ENCODE assay signal across 1 cellular context in genomic region chr22:28883917-28884753, GRCh38.
TF ChIP-seq lines count a peak whose summit lies in the region.

No MANE protein-coding gene starts in this region.

TF ChIP-seq in HepG2, 621 proteins besides CTCF, POLR2A, EP300 and RAD21 (continued from another document and continues in another):
- TF ChIP-seq, protein P1, sequence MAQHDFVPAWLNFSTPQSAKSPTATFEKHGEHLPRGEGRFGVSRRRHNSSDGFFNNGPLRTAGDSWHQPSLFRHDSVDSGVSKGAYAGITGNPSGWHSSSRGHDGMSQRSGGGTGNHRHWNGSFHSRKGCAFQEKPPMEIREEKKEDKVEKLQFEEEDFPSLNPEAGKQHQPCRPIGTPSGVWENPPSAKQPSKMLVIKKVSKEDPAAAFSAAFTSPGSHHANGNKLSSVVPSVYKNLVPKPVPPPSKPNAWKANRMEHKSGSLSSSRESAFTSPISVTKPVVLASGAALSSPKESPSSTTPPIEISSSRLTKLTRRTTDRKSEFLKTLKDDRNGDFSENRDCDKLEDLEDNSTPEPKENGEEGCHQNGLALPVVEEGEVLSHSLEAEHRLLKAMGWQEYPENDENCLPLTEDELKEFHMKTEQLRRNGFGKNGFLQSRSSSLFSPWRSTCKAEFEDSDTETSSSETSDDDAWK (CRISPR knock-in tag; IDR thresholded peaks at IDR 0.05), result no peak
- TF ChIP-seq ARNT (IDR thresholded peaks at IDR 0.05), result no peak
- TF ChIP-seq, protein P2, sequence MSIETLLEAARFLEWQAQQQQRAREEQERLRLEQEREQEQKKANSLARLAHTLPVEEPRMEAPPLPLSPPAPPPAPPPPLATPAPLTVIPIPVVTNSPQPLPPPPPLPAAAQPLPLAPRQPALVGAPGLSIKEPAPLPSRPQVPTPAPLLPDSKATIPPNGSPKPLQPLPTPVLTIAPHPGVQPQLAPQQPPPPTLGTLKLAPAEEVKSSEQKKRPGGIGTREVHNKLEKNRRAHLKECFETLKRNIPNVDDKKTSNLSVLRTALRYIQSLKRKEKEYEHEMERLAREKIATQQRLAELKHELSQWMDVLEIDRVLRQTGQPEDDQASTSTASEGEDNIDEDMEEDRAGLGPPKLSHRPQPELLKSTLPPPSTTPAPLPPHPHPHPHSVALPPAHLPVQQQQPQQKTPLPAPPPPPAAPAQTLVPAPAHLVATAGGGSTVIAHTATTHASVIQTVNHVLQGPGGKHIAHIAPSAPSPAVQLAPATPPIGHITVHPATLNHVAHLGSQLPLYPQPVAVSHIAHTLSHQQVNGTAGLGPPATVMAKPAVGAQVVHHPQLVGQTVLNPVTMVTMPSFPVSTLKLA (IDR thresholded peaks at IDR 0.05), result no peak
- no peak for TF ChIP-seq RCOR2 (CRISPR knock-in tag; IDR thresholded peaks at IDR 0.05)
- TF ChIP-seq ZNF598 (CRISPR knock-in tag; IDR thresholded peaks at IDR 0.05; ENCODE audit: borderline replicate concordance), result peak; percentile 68; the same call in 1 of the 2 replicates
- peak; percentile 62 for TF ChIP-seq POLR2G (IDR thresholded peaks at IDR 0.05; ENCODE audit: low read depth, low read length)
- no peak for TF ChIP-seq ZNF260 (CRISPR knock-in tag; IDR thresholded peaks at IDR 0.05; ENCODE audit: borderline replicate concordance, low read depth)
- TF ChIP-seq ZC3H13 (CRISPR knock-in tag; IDR thresholded peaks at IDR 0.05), result 0 out of 2 replicates have a peak, but pooled peaks have one; percentile 35
- no peak for TF ChIP-seq ZSCAN12 (CRISPR knock-in tag; IDR thresholded peaks at IDR 0.05)
- TF ChIP-seq ZNF772 (CRISPR knock-in tag; IDR thresholded peaks at IDR 0.05), result 0 out of 2 replicates have a peak, but pooled peaks have one; percentile 26
- no peak for TF ChIP-seq HNRNPH1 (optimal IDR thresholded peaks at IDR 0.05; ENCODE audit: low read depth, low read length)
- no peak for TF ChIP-seq PHF5A (CRISPR knock-in tag; IDR thresholded peaks at IDR 0.05; ENCODE audit: low read depth, unreplicated experiment)
- no peak for TF ChIP-seq ZKSCAN1 (IDR thresholded peaks at IDR 0.05; ENCODE audit: low read length)
- TF ChIP-seq PAF1 (CRISPR knock-in tag; IDR thresholded peaks at IDR 0.05), result no peak
- TF ChIP-seq NR2F2 (IDR thresholded peaks at IDR 0.05; ENCODE audit: borderline replicate concordance, low read depth), result no peak
- no peak for TF ChIP-seq PCBP2 (optimal IDR thresholded peaks at IDR 0.05; ENCODE audit: low read depth, low read length, poor library complexity, severe bottlenecking)
- TF ChIP-seq POLR2AphosphoS2 (IDR thresholded peaks at IDR 0.05; ENCODE audit: low read depth, low read length), result no peak
- no peak for TF ChIP-seq IRF2 (CRISPR knock-in tag; IDR thresholded peaks at IDR 0.05)
- TF ChIP-seq STAT5B (CRISPR knock-in tag; IDR thresholded peaks at IDR 0.05), result no peak
- no peak for TF ChIP-seq ATF6 (CRISPR knock-in tag; conservative IDR thresholded peaks at IDR 0.05)
- no peak for TF ChIP-seq CHCHD3 (CRISPR knock-in tag; IDR thresholded peaks at IDR 0.05)
- no peak for TF ChIP-seq ZBTB8A (CRISPR knock-in tag; IDR thresholded peaks at IDR 0.05; ENCODE audit: borderline replicate concordance, low read depth)
- peak; percentile 10; the same call in 1 of the 2 replicates for TF ChIP-seq ARID4A (CRISPR knock-in tag; IDR thresholded peaks at IDR 0.05; ENCODE audit: borderline replicate concordance)
- TF ChIP-seq PATZ1 (CRISPR knock-in tag; IDR thresholded peaks at IDR 0.05), result 0 out of 2 replicates have a peak, but pooled peaks have one; percentile 16
- no peak for TF ChIP-seq BRCA1 (CRISPR knock-in tag; IDR thresholded peaks at IDR 0.05)
- TF ChIP-seq ZNF432 (CRISPR knock-in tag; IDR thresholded peaks at IDR 0.05; ENCODE audit: borderline replicate concordance), result no peak
- no peak for TF ChIP-seq ZNF20 (CRISPR knock-in tag; IDR thresholded peaks at IDR 0.05)
- TF ChIP-seq, protein P3, sequence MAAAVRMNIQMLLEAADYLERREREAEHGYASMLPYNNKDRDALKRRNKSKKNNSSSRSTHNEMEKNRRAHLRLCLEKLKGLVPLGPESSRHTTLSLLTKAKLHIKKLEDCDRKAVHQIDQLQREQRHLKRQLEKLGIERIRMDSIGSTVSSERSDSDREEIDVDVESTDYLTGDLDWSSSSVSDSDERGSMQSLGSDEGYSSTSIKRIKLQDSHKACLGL (CRISPR knock-in tag; IDR thresholded peaks at IDR 0.05), result no peak
- TF ChIP-seq ZFP1 (CRISPR knock-in tag; IDR thresholded peaks at IDR 0.05), result no peak
- no peak for TF ChIP-seq ZNF678 (CRISPR knock-in tag; IDR thresholded peaks at IDR 0.05)
- TF ChIP-seq ZNF558 (CRISPR knock-in tag; IDR thresholded peaks at IDR 0.05; ENCODE audit: borderline replicate concordance), result no peak
- TF ChIP-seq MED1 (CRISPR knock-in tag; IDR thresholded peaks at IDR 0.05), result no peak; the same call in 1 of the 2 replicates
- no peak for TF ChIP-seq GTF3A (CRISPR knock-in tag; conservative IDR thresholded peaks at IDR 0.05)
- TF ChIP-seq, protein P4, sequence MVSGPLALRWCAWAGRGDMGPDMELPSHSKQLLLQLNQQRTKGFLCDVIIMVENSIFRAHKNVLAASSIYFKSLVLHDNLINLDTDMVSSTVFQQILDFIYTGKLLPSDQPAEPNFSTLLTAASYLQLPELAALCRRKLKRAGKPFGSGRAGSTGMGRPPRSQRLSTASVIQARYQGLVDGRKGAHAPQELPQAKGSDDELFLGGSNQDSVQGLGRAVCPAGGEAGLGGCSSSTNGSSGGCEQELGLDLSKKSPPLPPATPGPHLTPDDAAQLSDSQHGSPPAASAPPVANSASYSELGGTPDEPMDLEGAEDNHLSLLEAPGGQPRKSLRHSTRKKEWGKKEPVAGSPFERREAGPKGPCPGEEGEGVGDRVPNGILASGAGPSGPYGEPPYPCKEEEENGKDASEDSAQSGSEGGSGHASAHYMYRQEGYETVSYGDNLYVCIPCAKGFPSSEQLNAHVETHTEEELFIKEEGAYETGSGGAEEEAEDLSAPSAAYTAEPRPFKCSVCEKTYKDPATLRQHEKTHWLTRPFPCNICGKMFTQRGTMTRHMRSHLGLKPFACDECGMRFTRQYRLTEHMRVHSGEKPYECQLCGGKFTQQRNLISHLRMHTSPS (CRISPR knock-in tag; IDR thresholded peaks at IDR 0.05; ENCODE audit: low read depth), result no peak
- no peak for TF ChIP-seq ZNF775 (CRISPR knock-in tag; IDR thresholded peaks at IDR 0.05; ENCODE audit: borderline replicate concordance)
- no peak for TF ChIP-seq ZNF75D (CRISPR knock-in tag; IDR thresholded peaks at IDR 0.05; ENCODE audit: borderline replicate concordance)
- no peak for TF ChIP-seq ETS1 (CRISPR knock-in tag; IDR thresholded peaks at IDR 0.05)
- no peak for TF ChIP-seq ZUFSP (CRISPR knock-in tag; IDR thresholded peaks at IDR 0.05; ENCODE audit: borderline replicate concordance)
- TF ChIP-seq ZNF776 (CRISPR knock-in tag; IDR thresholded peaks at IDR 0.05), result no peak
- TF ChIP-seq BORCS8-MEF2B (CRISPR knock-in tag; IDR thresholded peaks at IDR 0.05), result no peak
- TF ChIP-seq PRPF4 (IDR thresholded peaks at IDR 0.05; ENCODE audit: low read depth, low read length, poor library complexity, severe bottlenecking), result no peak
- TF ChIP-seq ZNF704 (CRISPR knock-in tag; IDR thresholded peaks at IDR 0.05; ENCODE audit: borderline replicate concordance), result no peak
- TF ChIP-seq ZNF317 (CRISPR knock-in tag; IDR thresholded peaks at IDR 0.05), result no peak
- TF ChIP-seq DNMT1 (CRISPR knock-in tag; IDR thresholded peaks at IDR 0.05), result no peak
- TF ChIP-seq SNAPC2 (CRISPR knock-in tag; IDR thresholded peaks at IDR 0.05), result no peak
